ENCODE assay signal across 26 cellular contexts in the genomic region with DNA sequence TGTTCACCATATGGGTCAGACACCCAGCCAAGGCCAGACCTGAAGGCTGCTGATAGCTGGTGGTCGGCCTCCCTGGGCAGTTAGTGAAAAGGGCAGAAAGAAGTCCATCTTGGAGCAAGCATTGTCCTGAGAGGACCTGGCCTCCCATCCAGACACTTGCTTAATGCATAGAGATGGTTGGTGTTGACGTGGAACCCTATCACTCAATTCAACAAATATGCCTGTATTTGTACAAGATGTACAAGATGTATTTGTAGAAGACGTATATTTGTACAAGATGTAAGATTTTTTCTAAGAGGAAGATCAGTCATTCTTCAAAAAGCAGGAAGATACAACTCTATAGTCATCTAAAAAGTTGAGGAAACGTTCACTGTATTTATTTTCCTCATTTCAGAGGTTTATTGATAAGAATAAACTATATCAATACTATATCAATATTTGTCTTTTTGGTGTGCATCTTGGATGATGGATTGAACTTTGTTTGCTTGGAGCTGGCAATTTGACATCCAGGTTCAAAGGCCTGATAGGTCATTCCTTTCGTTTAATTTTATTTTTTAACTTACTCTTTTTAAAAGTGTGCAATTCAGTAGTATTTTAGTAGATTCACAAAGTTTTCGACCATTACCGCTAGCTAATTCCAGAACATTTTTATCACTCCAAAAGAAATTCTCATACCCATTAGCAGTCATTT. TPM values are rescaled to one million over a fixed set of nuclear protein-coding genes. Genes with fewer than 3 reads are reported as not detected.
DNase-seq lines count a peak whose midpoint lies in the region; ATAC-seq and TF ChIP-seq lines count a peak whose summit lies in the region.
"Had no signal": no experiment of that assay in that cellular context is flagged by ENCODE, and none has a peak within 500 bp of the region (broad histone marks: within the 10 kb centered on the region; RNA-seq: fewer than 3 reads in every experiment).

No MANE protein-coding gene starts in this region.

- H3K36me3 Mint-ChIP-seq in activated T-cell treated with anti-CD3 and anti-CD28 coated beads, Interleukin-2, amount 50 U/mL, for 72 hours (ENCODE audit: insufficient read depth in 2 of 2): peaks cover 0 to 8% of the 10 kb centered on the region in 2 donors
- peaks cover 10% of the 10 kb centered on the region for H3K36me3 Mint-ChIP-seq in activated T-cell treated with anti-CD3 and anti-CD28 coated beads, Interleukin-2, amount 50 U/mL, for 4 hours (ENCODE audit: insufficient read depth)
- H3K36me3 Mint-ChIP-seq in effector memory CD8-positive, alpha-beta T cell (ENCODE audit: insufficient read depth): no peaks in the 10 kb centered on the region

- TF ChIP-seq CTCF in C4-2B (conservative IDR thresholded peaks at IDR 0.05) (no peak), LNCaP clone FGC (IDR thresholded peaks at IDR 0.05; ENCODE audit: control insufficient read depth, extremely low read depth, insufficient read depth) (no peak)

- peak overlapping the region; percentile 52 for H3K27ac Mint-ChIP-seq in activated T-cell treated with anti-CD3 and anti-CD28 coated beads, Interleukin-2, amount 50 U/mL, for 72 hours
- peak overlapping the region; percentile 86 to 92 for H3K27ac Mint-ChIP-seq in effector memory CD8-positive, alpha-beta T cell

- peaks cover 1 to 2% of the 10 kb centered on the region in 2 donors for H3K9me3 Mint-ChIP-seq in activated T-cell treated with anti-CD3 and anti-CD28 coated beads, Interleukin-2, amount 50 U/mL, for 72 hours
- peaks cover 9% of the 10 kb centered on the region for H3K9me3 Mint-ChIP-seq in activated T-cell treated with anti-CD3 and anti-CD28 coated beads, Interleukin-2, amount 50 U/mL, for 4 hours
- H3K9me3 Mint-ChIP-seq in effector memory CD8-positive, alpha-beta T cell: no peaks in the 10 kb centered on the region

- peak overlapping the region; percentile 96 for H3K27ac ChIP-seq in C4-2B
- H3K27ac ChIP-seq: HL-60, PC-9 had no signal

- H3K4me3 ChIP-seq in LNCaP clone FGC (ENCODE audit: low read depth, low read length): no peak overlapping the region
- H3K4me3 ChIP-seq: PC-9 had no signal

- ATAC-seq in activated T-cell treated with anti-CD3 and anti-CD28 coated beads, Interleukin-2, amount 50 U/mL, for 72 hours (replicated peaks in 1 of 2): no peak
- no peak for ATAC-seq in activated T-cell treated with anti-CD3 and anti-CD28 coated beads, Interleukin-2, amount 50 U/mL, for 4 hours
- ATAC-seq in effector memory CD8-positive, alpha-beta T cell (replicated peaks): no peak
- ATAC-seq in HG03520 (IDR thresholded peaks at IDR 0.05; ENCODE audit: unreplicated experiment): no peak
- ATAC-seq: HCT116 had no signal

- H3K27me3 Mint-ChIP-seq in activated T-cell treated with anti-CD3 and anti-CD28 coated beads, Interleukin-2, amount 50 U/mL, for 72 hours (ENCODE audit: low read depth): no peaks in the 10 kb centered on the region
- H3K27me3 Mint-ChIP-seq in activated T-cell treated with anti-CD3 and anti-CD28 coated beads, Interleukin-2, amount 50 U/mL, for 4 hours (ENCODE audit: low read depth): no peaks in the 10 kb centered on the region
- no peaks in the 10 kb centered on the region for H3K27me3 Mint-ChIP-seq in effector memory CD8-positive, alpha-beta T cell
- H3K27me3 Mint-ChIP-seq: CD4-positive, CD25-positive, alpha-beta regulatory T cell had no signal

- H3K4me1 Mint-ChIP-seq in activated T-cell treated with anti-CD3 and anti-CD28 coated beads, Interleukin-2, amount 50 U/mL, for 72 hours (ENCODE audit: low read depth): peaks cover 41% of the 10 kb centered on the region
- H3K4me1 Mint-ChIP-seq in activated T-cell treated with anti-CD3 and anti-CD28 coated beads, Interleukin-2, amount 50 U/mL, for 4 hours (ENCODE audit: low read depth): peaks cover 42% of the 10 kb centered on the region
- peaks cover 40 to 44% of the 10 kb centered on the region in 2 donors for H3K4me1 Mint-ChIP-seq in effector memory CD8-positive, alpha-beta T cell (ENCODE audit: low read depth in 2 of 2)

- DNase-seq in activated T-cell treated with anti-CD3 and anti-CD28 coated beads, Interleukin-2, amount 50 U/mL, for 72 hours: no peak
- DNase-seq in activated T-cell treated with anti-CD3 and anti-CD28 coated beads, Interleukin-2, amount 50 U/mL, for 4 hours: no peak
- peak; percentile 90 for DNase-seq in LNCaP clone FGC (ENCODE audit: low read depth)
- DNase-seq in effector memory CD8-positive, alpha-beta T cell: no peak
- no peak for DNase-seq in retina
- no peak for DNase-seq in RKO (ENCODE audit: low spot score)
- DNase-seq: CD4-positive, CD25-positive, alpha-beta regulatory T cell; DMS 273 treated with DMSO at 0.1 percent for 48 hours; DMS79; GF-D8; MM.1S; NCI-H2029; NCI-H446 treated with DMSO at 0.1 percent for 48 hours; NCI-H526; NCI-H82; NK-92 treated with Interleukin-12 subunit alpha and Interleukin-12 subunit beta, amount 100 ng/mL, for 24 hours; PC-9; RPMI8226; SHP77 had no signal

- H3K4me3 Mint-ChIP-seq in activated T-cell treated with anti-CD3 and anti-CD28 coated beads, Interleukin-2, amount 50 U/mL, for 72 hours: no peak overlapping the region
- no peak overlapping the region for H3K4me3 Mint-ChIP-seq in activated T-cell treated with anti-CD3 and anti-CD28 coated beads, Interleukin-2, amount 50 U/mL, for 4 hours
- peak overlapping the region in 1 of 2 donors; percentile 3 for H3K4me3 Mint-ChIP-seq in effector memory CD8-positive, alpha-beta T cell

RNA-seq across cellular contexts. Expression of a gene that starts 5.9 kb away (rescaled TPM):
- 10 to 100 TPM; 15.6 to 22.4 TPM for total RNA-seq in activated T-cell treated with anti-CD3 and anti-CD28 coated beads, Interleukin-2, amount 50 U/mL, for 72 hours
- 1 to 10 TPM; 4.9 to 6.1 (median 5.5) TPM for total RNA-seq in activated T-cell treated with anti-CD3 and anti-CD28 coated beads, Interleukin-2, amount 50 U/mL, for 4 hours

RNA-seq across cellular contexts. Expression of a gene that starts 6.8 kb away (rescaled TPM):
- not detected for total RNA-seq in activated T-cell treated with anti-CD3 and anti-CD28 coated beads, Interleukin-2, amount 50 U/mL, for 72 hours
- not detected for total RNA-seq in activated T-cell treated with anti-CD3 and anti-CD28 coated beads, Interleukin-2, amount 50 U/mL, for 4 hours
- total RNA-seq: CD4-positive, CD25-positive, alpha-beta regulatory T cell; H4; HT-29; SK-MEL-5 had no signal
